Comparison of ENCODE assay signal across 1 cellular context in the genomic region with DNA sequence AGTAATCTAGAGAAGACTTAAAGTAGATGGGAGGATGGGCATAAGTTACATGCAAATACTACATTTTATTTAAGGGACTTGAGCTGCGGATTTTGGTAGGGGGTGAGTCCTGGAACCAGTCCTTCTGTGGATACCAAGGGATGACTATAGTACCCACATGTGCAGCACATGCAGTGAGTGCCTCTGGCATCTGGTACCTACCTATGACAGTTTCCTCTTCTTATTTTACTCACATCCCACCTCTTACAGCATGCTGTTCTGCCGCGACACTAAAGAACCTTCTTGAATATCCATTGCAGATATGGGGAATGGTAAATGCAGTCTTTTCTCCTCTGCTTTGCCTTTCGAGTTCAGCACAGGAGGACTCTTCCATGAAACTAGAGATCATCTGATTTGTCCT.
TF ChIP-seq lines count a peak whose summit lies in the region.

No MANE protein-coding gene starts in this region.

TF ChIP-seq in GM12878, 131 proteins besides CTCF, POLR2A, EP300 and RAD21 (continued from another document):
- TF ChIP-seq MEF2B (IDR thresholded peaks at IDR 0.05; ENCODE audit: partially characterized antibody, poor library complexity, severe bottlenecking) (no peak), YY1 (IDR thresholded peaks at IDR 0.05; ENCODE audit: low read depth, low read length) (no peak), BHLHE40 (IDR thresholded peaks at IDR 0.05; ENCODE audit: borderline replicate concordance in 1 of 2, low read depth in 2 of 2, low read length in 1 of 2) (no peak), CREM (IDR thresholded peaks at IDR 0.05; ENCODE audit: low read depth) (no peak)
- TF ChIP-seq, protein P1, sequence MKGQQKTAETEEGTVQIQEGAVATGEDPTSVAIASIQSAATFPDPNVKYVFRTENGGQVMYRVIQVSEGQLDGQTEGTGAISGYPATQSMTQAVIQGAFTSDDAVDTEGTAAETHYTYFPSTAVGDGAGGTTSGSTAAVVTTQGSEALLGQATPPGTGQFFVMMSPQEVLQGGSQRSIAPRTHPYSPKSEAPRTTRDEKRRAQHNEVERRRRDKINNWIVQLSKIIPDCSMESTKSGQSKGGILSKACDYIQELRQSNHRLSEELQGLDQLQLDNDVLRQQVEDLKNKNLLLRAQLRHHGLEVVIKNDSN (IDR thresholded peaks at IDR 0.05; ENCODE audit: borderline replicate concordance, extremely low read length, insufficient read depth, low read depth, low read length), result no peak
TF ChIP-seq in GM12878: peak in this region for 0.
